ENCODE assay signal across 11 cellular contexts in genomic region chr7:4204530-4205165, GRCh38.
DNase-seq lines count a peak whose midpoint lies in the region; ATAC-seq lines count a peak whose summit lies in the region.
"Had no signal": no experiment of that assay in that cellular context is flagged by ENCODE, and none has a peak within 500 bp of the region (broad histone marks: within the 10 kb centered on the region; RNA-seq: fewer than 3 reads in every experiment).

No MANE protein-coding gene starts in this region.

- ATAC-seq in HG03045 (IDR thresholded peaks at IDR 0.05; ENCODE audit: unreplicated experiment), result no peak

- DNase-seq in DMS 273 (lab: John Stamatoyannopoulos, UW; ENCODE audit: unreplicated experiment), result peak; percentile 57
- DNase-seq in DMS 273 treated with DMSO at 0.1 percent for 48 hours (lab: John Stamatoyannopoulos, UW), result no peak
- peak; percentile 25 to 41 for DNase-seq in activated CD4-positive, alpha-beta T cell treated with anti-CD3 and anti-CD28 coated beads, Interleukin-2, amount 50 U/mL, for 48 hours
- DNase-seq in islet precursor cell, result peak; percentile 62
- DNase-seq in stimulated activated CD4-positive, alpha-beta T cell treated with anti-CD3 and anti-CD28 coated beads, Interleukin-2, amount 100 ng/mL, for 4 hours (ENCODE audit: low read depth), result peak; percentile 24
- DNase-seq in ureter (ENCODE audit: low spot score), result no peak
- no peak for DNase-seq in occipital lobe (lab: John Stamatoyannopoulos, UW)
- DNase-seq: Calu3, NCI-H2171, RPMI8226 had no signal

Comparison
In these comparisons a context has a peak if more than half of its experiments do, and no peak if none do; other contexts are left out.
1. DNase-seq: peak in DMS 273 (single experiment), activated CD4-positive, alpha-beta T cell treated with anti-CD3 and anti-CD28 coated beads, Interleukin-2, amount 50 U/mL, for 48 hours (2 of 2), islet precursor cell (single experiment) and stimulated activated CD4-positive, alpha-beta T cell treated with anti-CD3 and anti-CD28 coated beads, Interleukin-2, amount 100 ng/mL, for 4 hours (single experiment); none in DMS 273 treated with DMSO at 0.1 percent for 48 hours (single experiment), ureter (single experiment) and occipital lobe (single experiment).